In the genomic region with DNA sequence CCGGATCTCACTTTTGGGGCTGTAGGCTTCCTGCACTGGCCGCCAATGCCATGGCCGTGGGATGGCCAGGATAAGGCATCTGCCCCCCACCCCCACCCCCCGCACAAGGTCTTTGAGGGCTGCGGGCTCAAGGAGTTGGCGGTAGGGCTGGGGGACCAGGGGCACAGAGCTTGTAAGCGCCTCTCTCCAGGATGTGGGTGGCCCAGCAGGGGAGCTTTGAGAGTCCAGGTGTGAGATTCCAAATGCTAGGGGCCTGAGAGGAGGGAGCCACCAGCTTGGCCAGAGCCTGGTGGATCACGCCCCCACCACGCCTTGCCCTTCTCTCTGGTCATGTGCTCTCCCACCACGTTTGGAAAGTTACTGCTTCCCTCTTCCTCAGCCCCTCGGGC, we compare ENCODE assay signal across 11 cellular contexts. TPM values are rescaled to one million over a fixed set of nuclear protein-coding genes. Genes with fewer than 3 reads are reported as not detected.
A peak's percentile ranks its signal among the peaks of the same experiment; 100 is the strongest.
DNase-seq lines count a peak whose midpoint lies in the region; ATAC-seq, FAIRE-seq and TF ChIP-seq lines count a peak whose summit lies in the region.
"Had no signal": no experiment of that assay in that cellular context is flagged by ENCODE, and none has a peak within 500 bp of the region (broad histone marks: within the 10 kb centered on the region; RNA-seq: fewer than 3 reads in every experiment).

No MANE protein-coding gene starts in this region.

- H3K4me3 Mint-ChIP-seq in H9 (no peak overlapping the region), astrocyte (ENCODE audit: unreplicated experiment) (no peak overlapping the region)
- H3K4me3 Mint-ChIP-seq: T-helper 2 cell treated with Interferon-gamma antibody and Interleukin-4, amounts not matched to agents 5 μg/mL and 100 μg/mL, for 36 hours had no signal

- no peaks in the 10 kb centered on the region for H3K79me1 ChIP-seq in H9 (ENCODE audit: insufficient read depth, low read depth, low read length, poor library complexity, severe bottlenecking)

- H3K27me3 Mint-ChIP-seq in H9 (ENCODE audit: low read depth) (no peaks in the 10 kb centered on the region), astrocyte (ENCODE audit: low read depth, unreplicated experiment) (no peaks in the 10 kb centered on the region)

- CTCF ChIA-PET in HEK293T (lab: Yijun Ruan, JAX), result interaction anchor here (1.0 kb wide), 1 partner anchor 39 kb away, joined by 3 read pairs; no protein-coding TSS in a partner anchor

- no peak for ATAC-seq in right cardiac atrium

- H4K8ac ChIP-seq in H9 (replicated peaks; ENCODE audit: insufficient read length, low read depth, low read length), result no peak overlapping the region

- H2BK120ac ChIP-seq in H9 (ENCODE audit: low read depth, low read length, poor library complexity, severe bottlenecking), result no peak overlapping the region

- TF ChIP-seq CTCF in H9 (conservative IDR thresholded peaks at IDR 0.05), result no peak
- TF ChIP-seq CTCF in astrocyte (IDR thresholded peaks at IDR 0.05; ENCODE audit: insufficient read depth, low read depth, low read length), result no peak
- no peak for TF ChIP-seq CTCF in spleen (IDR thresholded peaks at IDR 0.05 in 8 of 11, conservative IDR thresholded peaks at IDR 0.05 in 3 of 11)

- WGBS in H9 (ENCODE audit: extremely low coverage, insufficient read length, low lambda C conversion rate), result no CpG with 5 or more reads among the region's 11 CpGs
- 43% methylated on average over 11 of the region's 11 CpGs for WGBS in right cardiac atrium
- 44 to 67% (median 53%) methylated on average over 5 to 11 of the region's 11 CpGs for WGBS in spleen, 5 donors

- peaks cover 8% of the 10 kb centered on the region for H3K23me2 ChIP-seq in H9 (ENCODE audit: insufficient read length, low read depth, low read length, poor library complexity, severe bottlenecking)

- no peak for TF ChIP-seq POLR2A in spleen (IDR thresholded peaks at IDR 0.05)

- H3K27me3 ChIP-seq in H9 (ENCODE audit: insufficient read depth, low read length), result no peaks in the 10 kb centered on the region
- H3K27me3 ChIP-seq in astrocyte (ENCODE audit: insufficient read depth, low read length), result no peaks in the 10 kb centered on the region
- H3K27me3 ChIP-seq in right cardiac atrium (ENCODE audit: control insufficient read depth, insufficient read depth), result no peaks in the 10 kb centered on the region
- H3K27me3 ChIP-seq in spleen (replicated peaks in 1 of 7), result peaks cover 0 to 9% (median 0%) of the 10 kb centered on the region in 7 donors

- no peak overlapping the region for H2AFZ ChIP-seq in H9 (ENCODE audit: low read length)
- no peak overlapping the region for H2AFZ ChIP-seq in astrocyte (ENCODE audit: low read depth, low read length)

- H3K27ac ChIP-seq in H9 (ENCODE audit: insufficient read length, low read depth, low read length) (no peak overlapping the region), astrocyte (ENCODE audit: low read depth, low read length) (no peak overlapping the region), right cardiac atrium (ENCODE audit: low read length) (peak overlapping the region; percentile 53), spleen (peak overlapping the region; percentile 68 to 98 (median 92))

- no peaks in the 10 kb centered on the region for H3K36me3 ChIP-seq in astrocyte (ENCODE audit: insufficient read depth, low read length)
- peaks cover 0 to 20% (median 0%) of the 10 kb centered on the region in 6 donors for H3K36me3 ChIP-seq in spleen

- H3K4ac ChIP-seq in H9 (ENCODE audit: low read depth, low read length), result no peak overlapping the region

- DNase-seq in H9, result no peak
- no peak for DNase-seq in astrocyte (ENCODE audit: low read depth)
- peak; percentile 36 to 61 (median 52) for DNase-seq in right cardiac atrium
- DNase-seq in spleen, result peak; percentile 78
- DNase-seq in HEK293T (ENCODE audit: extremely low spot score), result no peak
- DNase-seq in NCI-H524 (lab: John Stamatoyannopoulos, UW), result no peak
- no peak for DNase-seq in T1000 (lab: John Stamatoyannopoulos, UW)
- no peak for DNase-seq in LoVo (ENCODE audit: low spot score)
- DNase-seq: activated CD8-positive, alpha-beta memory T cell treated with anti-CD3 and anti-CD28 coated beads, Interleukin-2, amount 50 U/mL, for 4 hours; small intestine had no signal

- no peak for FAIRE-seq in astrocyte (lab: Jason Lieb, UNC)
- FAIRE-seq: small intestine had no signal

- no peak overlapping the region for H4K5ac ChIP-seq in H9 (ENCODE audit: insufficient read length, low read depth, low read length)

- no peak overlapping the region for H3K23ac ChIP-seq in H9 (ENCODE audit: insufficient read length, low read depth, low read length)

- no peak overlapping the region for H2BK20ac ChIP-seq in H9 (ENCODE audit: low read depth, low read length, poor library complexity, severe bottlenecking)

- no peak overlapping the region for H3K18ac ChIP-seq in H9 (ENCODE audit: insufficient read length, low read depth, low read length)

- H3K4me1 Mint-ChIP-seq in H9 (peaks cover 6 to 20% of the 10 kb centered on the region in 2 experiments), astrocyte (ENCODE audit: low read depth, unreplicated experiment) (peaks cover 21% of the 10 kb centered on the region)

- H4K91ac ChIP-seq in H9 (ENCODE audit: insufficient read length, low read depth, low read length), result no peak overlapping the region

- no peak overlapping the region for H3K9ac ChIP-seq in H9 (ENCODE audit: extremely low read depth, insufficient read length, low read length)
- H3K9ac ChIP-seq in astrocyte (ENCODE audit: low read length), result peak overlapping the region; percentile 52

- no peaks in the 10 kb centered on the region for H3K9me3 Mint-ChIP-seq in H9
- no peaks in the 10 kb centered on the region for H3K9me3 Mint-ChIP-seq in astrocyte (ENCODE audit: unreplicated experiment)
- H3K9me3 Mint-ChIP-seq: T-helper 2 cell treated with Interferon-gamma antibody and Interleukin-4, amounts not matched to agents 5 μg/mL and 100 μg/mL, for 36 hours had no signal

- no peak overlapping the region for H3K56ac ChIP-seq in H9 (ENCODE audit: insufficient read length, low read depth, low read length)

- H2BK5ac ChIP-seq in H9 (ENCODE audit: insufficient read length, low read length), result no peak overlapping the region

- H3K27ac Mint-ChIP-seq in H9, result peak overlapping the region in 2 of 3 experiments; percentile 68 to 74; a peak in 3 of 7 replicates
- H3K27ac Mint-ChIP-seq in astrocyte (ENCODE audit: unreplicated experiment), result no peak overlapping the region
- H3K27ac Mint-ChIP-seq: T-helper 2 cell treated with Interferon-gamma antibody and Interleukin-4, amounts not matched to agents 5 μg/mL and 100 μg/mL, for 36 hours had no signal

- no peaks in the 10 kb centered on the region for H3K9me3 ChIP-seq in H9 (ENCODE audit: control insufficient read depth, low read depth, low read length)
- no peaks in the 10 kb centered on the region for H3K9me3 ChIP-seq in astrocyte (ENCODE audit: insufficient read depth, low read depth, low read length)
- no peaks in the 10 kb centered on the region for H3K9me3 ChIP-seq in right cardiac atrium (ENCODE audit: control insufficient read depth, low read length)
- no peaks in the 10 kb centered on the region for H3K9me3 ChIP-seq in spleen

- intact Hi-C loops in right cardiac atrium (cut with DNase I), result no loop called here
- intact Hi-C loops in spleen (cut with DNase I; ENCODE audit: low total_unique reads), result no loop called here

- POLR2A ChIA-PET in HEK293T (lab: Yijun Ruan, JAX), result no interaction called here

- no peak overlapping the region for H2BK15ac ChIP-seq in H9 (ENCODE audit: low read depth, low read length)

- H3K4me2 ChIP-seq in H9 (ENCODE audit: insufficient read depth, insufficient read length, low read length) (no peak overlapping the region), astrocyte (ENCODE audit: low read length) (no peak overlapping the region)

- peaks cover 50% of the 10 kb centered on the region; the same call in 1 of the 2 replicates for H3K79me2 ChIP-seq in H9 (ENCODE audit: insufficient read depth, low read length)
- peaks cover 94% of the 10 kb centered on the region for H3K79me2 ChIP-seq in astrocyte (ENCODE audit: insufficient read depth, low read length)

- H2BK12ac ChIP-seq in H9 (ENCODE audit: insufficient read length, low read depth, low read length), result no peak overlapping the region

- H3K4me1 ChIP-seq in H9 (ENCODE audit: insufficient read depth, low read length), result no peaks in the 10 kb centered on the region
- peaks cover 43% of the 10 kb centered on the region for H3K4me1 ChIP-seq in astrocyte (ENCODE audit: insufficient read depth, low read length)
- peaks cover 40% of the 10 kb centered on the region for H3K4me1 ChIP-seq in right cardiac atrium (ENCODE audit: control insufficient read depth, insufficient read depth, low read length)
- H3K4me1 ChIP-seq in spleen, result peaks cover 66 to 97% (median 90%) of the 10 kb centered on the region in 6 donors

- H4K20me1 ChIP-seq in H9 (ENCODE audit: control insufficient read depth, insufficient read depth, insufficient read length) (peaks cover 3% of the 10 kb centered on the region), astrocyte (ENCODE audit: insufficient read depth, low read length) (peaks cover 87% of the 10 kb centered on the region)

- H3K36me3 Mint-ChIP-seq in H9 (ENCODE audit: insufficient read depth in 1 of 3, low read depth in 3 of 3), result peaks cover 4 to 11% (median 8%) of the 10 kb centered on the region in 3 experiments
- peaks cover 2% of the 10 kb centered on the region for H3K36me3 Mint-ChIP-seq in astrocyte (ENCODE audit: low read depth, unreplicated experiment)

- no peak overlapping the region for H2AK5ac ChIP-seq in H9 (ENCODE audit: insufficient read length, low read length)

- H3K4me3 ChIP-seq in astrocyte (ENCODE audit: insufficient read depth, low read depth, low read length) (no peak overlapping the region), right cardiac atrium (ENCODE audit: low read length) (no peak overlapping the region), spleen (peak overlapping the region in 1 of 8 donors; percentile 96)

- H3K14ac ChIP-seq in H9 (ENCODE audit: insufficient read depth, low read length), result no peak overlapping the region

- H3T11ph ChIP-seq in H9 (ENCODE audit: low read length), result no peak overlapping the region

TF ChIP-seq in HEK293T, 16 proteins besides CTCF, POLR2A, EP300 and RAD21 (continues in another document):
- TF ChIP-seq ARNT (IDR thresholded peaks at IDR 0.05) (no peak), BHLHE40 (IDR thresholded peaks at IDR 0.05; ENCODE audit: borderline replicate concordance) (no peak), FOXK2 (IDR thresholded peaks at IDR 0.05) (no peak), SUZ12 (IDR thresholded peaks at IDR 0.05) (no peak), FOXA1 (IDR thresholded peaks at IDR 0.05) (no peak), CTBP1 (IDR thresholded peaks at IDR 0.05; ENCODE audit: borderline replicate concordance) (no peak), NFRKB (IDR thresholded peaks at IDR 0.05) (no peak), SP1 (IDR thresholded peaks at IDR 0.05) (no peak)

RNA-seq across cellular contexts. Expression of a gene that starts 5.0 kb away (rescaled TPM):
- total RNA-seq in H9 (2021), result 246 and 250 TPM in 2 replicates
- total RNA-seq in astrocyte, result 625 and 648 TPM in 2 replicates
- total RNA-seq in right cardiac atrium, result 100 to 1,000 TPM; 677 to 920 (median 748) TPM
- 869 TPM for polyA plus RNA-seq in right cardiac atrium
- total RNA-seq in spleen, result 100 to 1,000 TPM; 370 to 594 (median 472) TPM
- 100 to 1,000 TPM; 191 to 368 (median 339) TPM for polyA plus RNA-seq in spleen

RNA-seq across cellular contexts. Expression of a gene that starts 18.4 kb away (rescaled TPM):
- total RNA-seq in H9 (2021), result 51.0 and 59.4 TPM in 2 replicates
- total RNA-seq in astrocyte, result 60.9 and 70.0 TPM in 2 replicates
- total RNA-seq in right cardiac atrium, result 10 to 100 TPM; 30.5 to 50.4 (median 37.1) TPM
- polyA plus RNA-seq in right cardiac atrium, result 31.8 TPM
- 10 to 100 TPM; 28.7 to 58.1 (median 42.2) TPM for total RNA-seq in spleen
- polyA plus RNA-seq in spleen, result 10 to 100 TPM; 42.5 to 94.4 (median 66.2) TPM

Comparison
In these comparisons a context has a peak if more than half of its experiments do, and no peak if none do; other contexts are left out.
1. DNase-seq: peak in right cardiac atrium (3 of 3) and spleen (single experiment); none in H9 (single experiment), astrocyte (single experiment), HEK293T (single experiment), NCI-H524 (0 of 2), T1000 (single experiment) and LoVo (single experiment).
2. H3K27ac ChIP-seq: peak in right cardiac atrium (single experiment) and spleen (8 of 8); none in H9 (single experiment) and astrocyte (single experiment).